ENCODE assay signal across 17 cellular contexts in genomic region chr1:220060876-220061275, GRCh38. TPM values are rescaled to one million over a fixed set of nuclear protein-coding genes. Genes with fewer than 3 reads are reported as not detected.
A peak's percentile ranks its signal among the peaks of the same experiment; 100 is the strongest.
DNase-seq lines count a peak whose midpoint lies in the region; ATAC-seq and TF ChIP-seq lines count a peak whose summit lies in the region.
"Had no signal": no experiment of that assay in that cellular context is flagged by ENCODE, and none has a peak within 500 bp of the region (broad histone marks: within the 10 kb centered on the region; RNA-seq: fewer than 3 reads in every experiment).

No MANE protein-coding gene starts in this region.

- no peak overlapping the region for H3K4me3 Mint-ChIP-seq in MCF 10A (ENCODE audit: unreplicated experiment)
- no peak overlapping the region for H3K4me3 Mint-ChIP-seq in CD14-positive monocyte
- H3K4me3 Mint-ChIP-seq: CD8-positive, alpha-beta memory T cell had no signal

- CTCF ChIA-PET in MCF 10A (lab: Yijun Ruan, JAX): interaction anchor here (0.7 to 1.1 kb wide), 4 partner anchors 10 to 52 kb away, joined by 3 to 4 read pairs (median 3); partner anchors contain the start of gene BPNT1

- DNase-seq in MCF 10A (ENCODE audit: unreplicated experiment): no peak
- no peak for DNase-seq in breast epithelium (ENCODE audit: low spot score in 2 of 2)
- DNase-seq in substantia nigra (lab: John Stamatoyannopoulos, UW): no peak
- no peak for DNase-seq in CD14-positive monocyte (ENCODE audit: low spot score)
- DNase-seq: CD8-positive, alpha-beta memory T cell; COR-L47; DMS153; DMS79; GDM1; GM23248 had no signal

- no TSS peak for BruUV-seq in MCF 10A (replicated peaks; lab: Mats Ljungman, UMichigan)

- H3K4me3 ChIP-seq in breast epithelium (no peak overlapping the region), HUES6 (ENCODE audit: low read depth, low read length) (no peak overlapping the region), iPS-18a (ENCODE audit: low read length) (peak overlapping the region; percentile 13), gastroesophageal sphincter (no peak overlapping the region)
- H3K4me3 ChIP-seq: BLaER1, GM23248 had no signal

- H3K36me3 ChIP-seq in breast epithelium (peaks cover under 1% of the 10 kb centered on the region), HUES6 (ENCODE audit: control insufficient read depth, insufficient read depth, low read length) (peaks cover 15% of the 10 kb centered on the region), iPS-18a (ENCODE audit: control insufficient read depth, low read depth, low read length) (no peaks in the 10 kb centered on the region), gastroesophageal sphincter (peaks cover 0 to 78% of the 10 kb centered on the region in 2 donors)

- no peak for ATAC-seq in GM21367 (IDR thresholded peaks at IDR 0.05; ENCODE audit: unreplicated experiment)
- ATAC-seq in gastroesophageal sphincter: no peak

- 93 to 94% methylated on average over 3 of the region's 3 CpGs for WGBS in gastroesophageal sphincter (ENCODE audit: low coverage in 1 of 2), 2 donors

- intact Hi-C loops in MCF 10A (cut with micrococcal nuclease): no loop called here
- intact Hi-C loops in breast epithelium (cut with DNase I; ENCODE audit: low total_unique reads): no loop called here
- intact Hi-C loops in CD14-positive monocyte (cut with micrococcal nuclease): no loop called here

- H3K9ac ChIP-seq in HUES6 (ENCODE audit: low read length) (no peak overlapping the region), iPS-18a (ENCODE audit: low read length) (no peak overlapping the region)
- H3K9ac ChIP-seq: BLaER1, GM23248, KMS-11 had no signal

- H3K4me1 Mint-ChIP-seq in MCF 10A (ENCODE audit: insufficient read depth, unreplicated experiment) (no peaks in the 10 kb centered on the region), CD14-positive monocyte (no peaks in the 10 kb centered on the region)

- TF ChIP-seq EP300 in gastroesophageal sphincter (IDR thresholded peaks at IDR 0.05): no peak

- H3K27me3 ChIP-seq in breast epithelium: no peaks in the 10 kb centered on the region
- no peaks in the 10 kb centered on the region for H3K27me3 ChIP-seq in HUES6 (ENCODE audit: control insufficient read depth, insufficient read depth, low read length)
- no peaks in the 10 kb centered on the region for H3K27me3 ChIP-seq in iPS-18a (ENCODE audit: control insufficient read depth, insufficient read depth, low read length)
- no peaks in the 10 kb centered on the region for H3K27me3 ChIP-seq in gastroesophageal sphincter
- H3K27me3 ChIP-seq: BLaER1 had no signal

- H3K9me3 ChIP-seq in breast epithelium (no peaks in the 10 kb centered on the region), HUES6 (ENCODE audit: control insufficient read depth, insufficient read depth, low read depth, low read length) (no peaks in the 10 kb centered on the region), iPS-18a (ENCODE audit: control insufficient read depth, low read depth, low read length) (no peaks in the 10 kb centered on the region), gastroesophageal sphincter (no peaks in the 10 kb centered on the region)
- H3K9me3 ChIP-seq: BLaER1 had no signal

- peak overlapping the region; percentile 6 for H3K27ac Mint-ChIP-seq in MCF 10A (ENCODE audit: low read depth, unreplicated experiment)
- H3K27ac Mint-ChIP-seq in CD14-positive monocyte: peak overlapping the region in 1 of 7 donors; percentile 1

- no peaks in the 10 kb centered on the region for H3K9me3 Mint-ChIP-seq in MCF 10A (ENCODE audit: unreplicated experiment)
- no peaks in the 10 kb centered on the region for H3K9me3 Mint-ChIP-seq in CD14-positive monocyte
- H3K9me3 Mint-ChIP-seq: CD8-positive, alpha-beta memory T cell had no signal

- no peak for TF ChIP-seq POLR2A in breast epithelium (IDR thresholded peaks at IDR 0.05)
- TF ChIP-seq POLR2A in gastroesophageal sphincter (IDR thresholded peaks at IDR 0.05): no peak

- TF ChIP-seq CTCF in MCF 10A (IDR thresholded peaks at IDR 0.05; ENCODE audit: unreplicated experiment): no peak
- TF ChIP-seq CTCF in breast epithelium (IDR thresholded peaks at IDR 0.05): no peak
- TF ChIP-seq CTCF in gastroesophageal sphincter (IDR thresholded peaks at IDR 0.05): no peak
- no peak for TF ChIP-seq CTCF in CD14-positive monocyte (IDR thresholded peaks at IDR 0.05)

- H3K4me1 ChIP-seq in breast epithelium: no peaks in the 10 kb centered on the region
- H3K4me1 ChIP-seq in HUES6 (ENCODE audit: control insufficient read depth, insufficient read depth, low read length): peaks cover 7% of the 10 kb centered on the region
- peaks cover 8% of the 10 kb centered on the region for H3K4me1 ChIP-seq in iPS-18a (ENCODE audit: control insufficient read depth, low read depth, low read length)
- no peaks in the 10 kb centered on the region for H3K4me1 ChIP-seq in gastroesophageal sphincter
- H3K4me1 ChIP-seq: BLaER1 had no signal

- POLR2A ChIA-PET in MCF 10A (lab: Yijun Ruan, JAX): no interaction called here

- no peak overlapping the region for H3K27ac ChIP-seq in breast epithelium
- 0 out of 2 replicates have a peak overlapping the region, but pooled peaks have one; percentile 14 for H3K27ac ChIP-seq in HUES6 (ENCODE audit: low read depth, low read length)
- H3K27ac ChIP-seq in iPS-18a (ENCODE audit: low read length): no peak overlapping the region
- H3K27ac ChIP-seq in substantia nigra (ENCODE audit: low read depth, low read length, poor library complexity, severe bottlenecking): no peak overlapping the region
- H3K27ac ChIP-seq in gastroesophageal sphincter: no peak overlapping the region
- H3K27ac ChIP-seq: 22Rv1, BLaER1, GM23248, KMS-11 had no signal

- H3K36me3 Mint-ChIP-seq in MCF 10A (ENCODE audit: insufficient read depth, unreplicated experiment) (peaks cover 76% of the 10 kb centered on the region), CD14-positive monocyte (peaks cover 46 to 54% of the 10 kb centered on the region in 2 donors)

- H3K27me3 Mint-ChIP-seq in MCF 10A (ENCODE audit: insufficient read depth, unreplicated experiment) (no peaks in the 10 kb centered on the region), CD14-positive monocyte (ENCODE audit: low read depth in 3 of 3) (no peaks in the 10 kb centered on the region)
- H3K27me3 Mint-ChIP-seq: CD8-positive, alpha-beta memory T cell had no signal

RNA-seq across cellular contexts. Expression of gene EPRS1, which starts 14.6 kb away (rescaled TPM):
- total RNA-seq in MCF 10A (2022) (476 and 612 TPM in 2 replicates), breast epithelium (10 to 100 TPM; 41.3 to 64.8 (median 47.5) TPM), gastroesophageal sphincter (10 to 100 TPM; 39.2 to 51.6 (median 42.0) TPM)
- 10 to 100 TPM; 21.1 to 27.6 TPM for polyA plus RNA-seq in CD14-positive monocyte

RNA-seq across cellular contexts. Expression of gene BPNT1, which starts 28.7 kb away (rescaled TPM):
- 39.2 and 44.6 TPM in 2 replicates for total RNA-seq in MCF 10A (2022)
- total RNA-seq in breast epithelium: 10 to 100 TPM; 14.6 to 34.1 (median 24.3) TPM
- 10 to 100 TPM in 3 of 4 donors, 1 to 10 TPM in 1; 8.8 to 30.2 (median 12.8) TPM for total RNA-seq in gastroesophageal sphincter
- 1 to 10 TPM; 5.8 to 9.8 TPM for polyA plus RNA-seq in CD14-positive monocyte

RNA-seq across cellular contexts. Expression of gene IARS2, which starts 33.1 kb away (rescaled TPM):
- 151 and 158 TPM in 2 replicates for total RNA-seq in MCF 10A (2022)
- total RNA-seq in breast epithelium: 10 to 100 TPM; 57.7 to 84.0 (median 66.2) TPM
- total RNA-seq in gastroesophageal sphincter: 10 to 100 TPM; 48.9 to 89.7 (median 72.6) TPM
- 10 to 100 TPM; 36.8 to 42.6 TPM for polyA plus RNA-seq in CD14-positive monocyte
